10 cellular contexts compared by ENCODE assay signal in the genomic region with DNA sequence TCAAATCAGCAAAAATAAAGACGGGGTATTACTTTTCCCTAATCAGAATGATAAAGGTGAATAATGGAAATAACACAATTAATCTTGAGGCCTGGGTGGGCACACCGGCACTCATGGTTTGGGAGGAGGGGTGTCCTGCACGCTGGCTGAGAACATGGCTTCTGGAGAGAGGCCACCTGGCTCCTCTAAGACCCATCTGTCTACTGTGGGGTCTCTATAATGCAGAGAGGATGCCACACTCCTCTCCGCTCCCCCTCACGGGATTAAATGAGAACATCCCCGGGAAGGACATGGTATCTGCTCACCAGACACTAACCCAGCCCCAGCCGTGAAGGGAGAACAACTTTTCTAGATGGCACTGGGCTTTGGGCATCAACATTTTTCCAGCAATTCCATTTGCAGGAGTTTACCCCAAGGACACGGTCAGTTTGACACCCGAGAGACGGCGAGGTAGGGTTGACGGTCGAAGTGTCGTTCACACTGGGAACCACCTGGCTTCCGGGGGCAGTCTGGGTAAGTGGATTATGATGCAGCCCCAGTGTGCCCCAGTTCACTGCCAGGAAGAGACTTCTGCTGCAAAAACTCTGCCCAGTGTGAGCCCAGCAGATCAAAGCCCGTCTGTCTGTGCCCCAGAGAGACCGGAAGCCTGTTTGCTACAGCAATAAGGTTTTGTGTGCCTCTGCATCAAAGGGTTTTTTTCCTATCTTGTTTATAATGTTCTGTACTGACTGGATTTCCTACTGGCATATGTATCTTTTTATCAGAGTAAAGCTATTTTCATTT. TPM values are rescaled to one million over a fixed set of nuclear protein-coding genes. Genes with fewer than 3 reads are reported as not detected.
A peak's percentile ranks its signal among the peaks of the same experiment; 100 is the strongest.
DNase-seq lines count a peak whose midpoint lies in the region; ATAC-seq and TF ChIP-seq lines count a peak whose summit lies in the region.
"Had no signal": no experiment of that assay in that cellular context is flagged by ENCODE, and none has a peak within 500 bp of the region (broad histone marks: within the 10 kb centered on the region; RNA-seq: fewer than 3 reads in every experiment).

No MANE protein-coding gene starts in this region.

- TF ChIP-seq CTCF in tibial nerve (IDR thresholded peaks at IDR 0.05): no peak

- no peaks in the 10 kb centered on the region for H3K4me1 ChIP-seq in tibial nerve

- peak; percentile 43 for DNase-seq in activated CD4-positive, alpha-beta T cell treated with anti-CD3 and anti-CD28 coated beads, Interleukin-2, amount 10 ng/mL, durations not matched to agents 7 days and 5 days
- no peak for DNase-seq in activated CD4-positive, alpha-beta T cell treated with anti-CD3 and anti-CD28 coated beads for 4 hours
- peak; percentile 37 for DNase-seq in Jurkat, Clone E6-1 (ENCODE audit: low read depth, low spot score)
- DNase-seq in activated naive CD4-positive, alpha-beta T cell treated with anti-CD3 and anti-CD28 coated beads, Interleukin-2, amount 50 U/mL, for 72 hours (ENCODE audit: low spot score in 2 of 2): no peak
- peak; percentile 32 for DNase-seq in natural killer cell treated with Interleukin-12 subunit alpha and Interleukin-12 subunit beta and Interleukin-15 and Interleukin-18, amount 100 ng/mL, for 72 hours (ENCODE audit: low spot score)
- no peak for DNase-seq in DMS79 (lab: John Stamatoyannopoulos, UW)
- DNase-seq in tibial nerve (ENCODE audit: low spot score in 2 of 2): no peak
- DNase-seq: NCI-H226 had no signal

- peaks cover 6% of the 10 kb centered on the region for H3K4me1 Mint-ChIP-seq in activated CD4-positive, alpha-beta T cell treated with anti-CD3 and anti-CD28 coated beads, Interleukin-2, amount 10 ng/mL, durations not matched to agents 7 days and 5 days
- peaks cover 6 to 7% of the 10 kb centered on the region in 2 donors for H3K4me1 Mint-ChIP-seq in natural killer cell treated with Interleukin-12 subunit alpha and Interleukin-12 subunit beta and Interleukin-15 and Interleukin-18, amount 100 ng/mL, for 72 hours (ENCODE audit: low read depth in 2 of 2)

- H3K27me3 ChIP-seq in tibial nerve: no peaks in the 10 kb centered on the region

- H3K4me3 ChIP-seq in Jurkat, Clone E6-1 (ENCODE audit: low read length): no peak overlapping the region
- H3K4me3 ChIP-seq in tibial nerve: no peak overlapping the region
- H3K4me3 ChIP-seq: K562 had no signal

- H3K36me3 Mint-ChIP-seq in activated CD4-positive, alpha-beta T cell treated with anti-CD3 and anti-CD28 coated beads, Interleukin-2, amount 10 ng/mL, durations not matched to agents 7 days and 5 days (ENCODE audit: low read depth): no peaks in the 10 kb centered on the region
- H3K36me3 Mint-ChIP-seq in activated naive CD4-positive, alpha-beta T cell treated with anti-CD3 and anti-CD28 coated beads, Interleukin-2, amount 50 U/mL, for 72 hours: no peaks in the 10 kb centered on the region
- H3K36me3 Mint-ChIP-seq in natural killer cell treated with Interleukin-12 subunit alpha and Interleukin-12 subunit beta and Interleukin-15 and Interleukin-18, amount 100 ng/mL, for 72 hours: no peaks in the 10 kb centered on the region

- CTCF ChIA-PET in activated CD4-positive, alpha-beta T cell treated with anti-CD3 and anti-CD28 coated beads, Interleukin-2, amount 10 ng/mL, durations not matched to agents 7 days and 5 days (lab: Charles Lee): interaction anchor here (0.8 to 1.2 kb wide), 4 partner anchors 46 to 348 kb away, joined by 3 to 6 read pairs (median 4); no protein-coding TSS in a partner anchor

- TF ChIP-seq EP300 in tibial nerve (IDR thresholded peaks at IDR 0.05): no peak

- 61 to 66% methylated on average over 17 of the region's 17 CpGs for WGBS in tibial nerve, 2 donors

- TF ChIP-seq POLR2A in tibial nerve (IDR thresholded peaks at IDR 0.05): no peak

- H3K27ac ChIP-seq in tibial nerve: no peak overlapping the region

- POLR2A ChIA-PET in activated CD4-positive, alpha-beta T cell treated with anti-CD3 and anti-CD28 coated beads, Interleukin-2, amount 10 ng/mL, durations not matched to agents 7 days and 5 days (lab: Charles Lee): no interaction called here

- ATAC-seq in activated naive CD4-positive, alpha-beta T cell treated with anti-CD3 and anti-CD28 coated beads, Interleukin-2, amount 50 U/mL, for 72 hours: peak; percentile 35 to 55
- peak in 1 of 2 donors; percentile 75 for ATAC-seq in natural killer cell treated with Interleukin-12 subunit alpha and Interleukin-12 subunit beta and Interleukin-15 and Interleukin-18, amount 100 ng/mL, for 72 hours
- ATAC-seq in GM21447 (IDR thresholded peaks at IDR 0.05; ENCODE audit: unreplicated experiment): no peak

- H3K27ac Mint-ChIP-seq in activated CD4-positive, alpha-beta T cell treated with anti-CD3 and anti-CD28 coated beads, Interleukin-2, amount 10 ng/mL, durations not matched to agents 7 days and 5 days: peak overlapping the region; percentile 72
- H3K27ac Mint-ChIP-seq in activated naive CD4-positive, alpha-beta T cell treated with anti-CD3 and anti-CD28 coated beads, Interleukin-2, amount 50 U/mL, for 72 hours: no peak overlapping the region
- H3K27ac Mint-ChIP-seq in natural killer cell treated with Interleukin-12 subunit alpha and Interleukin-12 subunit beta and Interleukin-15 and Interleukin-18, amount 100 ng/mL, for 72 hours: peak overlapping the region in 1 of 2 donors; percentile 46

- peaks cover 0 to 6% (median 0%) of the 10 kb centered on the region in 3 donors for H3K36me3 ChIP-seq in tibial nerve

- H3K4me3 Mint-ChIP-seq in activated CD4-positive, alpha-beta T cell treated with anti-CD3 and anti-CD28 coated beads, Interleukin-2, amount 10 ng/mL, durations not matched to agents 7 days and 5 days: peak overlapping the region; percentile 20
- H3K4me3 Mint-ChIP-seq in natural killer cell treated with Interleukin-12 subunit alpha and Interleukin-12 subunit beta and Interleukin-15 and Interleukin-18, amount 100 ng/mL, for 72 hours: peak overlapping the region; percentile 71

- H3K9me3 ChIP-seq in tibial nerve: no peaks in the 10 kb centered on the region

- H3K27me3 Mint-ChIP-seq in activated CD4-positive, alpha-beta T cell treated with anti-CD3 and anti-CD28 coated beads, Interleukin-2, amount 10 ng/mL, durations not matched to agents 7 days and 5 days: no peaks in the 10 kb centered on the region
- peaks cover 0 to 5% of the 10 kb centered on the region in 2 donors for H3K27me3 Mint-ChIP-seq in natural killer cell treated with Interleukin-12 subunit alpha and Interleukin-12 subunit beta and Interleukin-15 and Interleukin-18, amount 100 ng/mL, for 72 hours

- no peaks in the 10 kb centered on the region for H3K9me3 Mint-ChIP-seq in activated CD4-positive, alpha-beta T cell treated with anti-CD3 and anti-CD28 coated beads, Interleukin-2, amount 10 ng/mL, durations not matched to agents 7 days and 5 days
- no peaks in the 10 kb centered on the region for H3K9me3 Mint-ChIP-seq in activated naive CD4-positive, alpha-beta T cell treated with anti-CD3 and anti-CD28 coated beads, Interleukin-2, amount 50 U/mL, for 72 hours
- no peaks in the 10 kb centered on the region for H3K9me3 Mint-ChIP-seq in natural killer cell treated with Interleukin-12 subunit alpha and Interleukin-12 subunit beta and Interleukin-15 and Interleukin-18, amount 100 ng/mL, for 72 hours

RNA-seq across cellular contexts. Expression of gene CEBPG, which starts 56.6 kb away (rescaled TPM):
- 10 to 100 TPM; 24.0 to 24.4 TPM for total RNA-seq in activated CD4-positive, alpha-beta T cell treated with anti-CD3 and anti-CD28 coated beads, Interleukin-2, amount 10 ng/mL, durations not matched to agents 7 days and 5 days
- 24.8 TPM for polyA plus RNA-seq in Jurkat, Clone E6-1 (2012; ENCODE audit: insufficient read depth, insufficient read length)
- total RNA-seq in activated naive CD4-positive, alpha-beta T cell treated with anti-CD3 and anti-CD28 coated beads, Interleukin-2, amount 50 U/mL, for 72 hours: 10 to 100 TPM; 20.3 to 28.8 TPM
- total RNA-seq in natural killer cell treated with Interleukin-12 subunit alpha and Interleukin-12 subunit beta and Interleukin-15 and Interleukin-18, amount 100 ng/mL, for 72 hours: 10 to 100 TPM; 26.3 to 29.2 TPM
- total RNA-seq in tibial nerve: 10 to 100 TPM; 15.5 to 18.6 (median 16.7) TPM

Comparison
In these comparisons a context has a peak if more than half of its experiments do, and no peak if none do; other contexts are left out.
1. DNase-seq: peak in activated CD4-positive, alpha-beta T cell treated with anti-CD3 and anti-CD28 coated beads, Interleukin-2, amount 10 ng/mL, durations not matched to agents 7 days and 5 days (single experiment), Jurkat, Clone E6-1 (single experiment) and natural killer cell treated with Interleukin-12 subunit alpha and Interleukin-12 subunit beta and Interleukin-15 and Interleukin-18, amount 100 ng/mL, for 72 hours (single experiment); none in activated CD4-positive, alpha-beta T cell treated with anti-CD3 and anti-CD28 coated beads for 4 hours (0 of 2), activated naive CD4-positive, alpha-beta T cell treated with anti-CD3 and anti-CD28 coated beads, Interleukin-2, amount 50 U/mL, for 72 hours (0 of 2), DMS79 (single experiment) and tibial nerve (0 of 2).